9 cellular contexts compared by ENCODE assay signal in genomic region chr17:62093188-62094155, GRCh38. TPM values are rescaled to one million over a fixed set of nuclear protein-coding genes. Genes with fewer than 3 reads are reported as not detected.
DNase-seq lines count a peak whose midpoint lies in the region; ATAC-seq and TF ChIP-seq lines count a peak whose summit lies in the region.
"Had no signal": no experiment of that assay in that cellular context is flagged by ENCODE, and none has a peak within 500 bp of the region (broad histone marks: within the 10 kb centered on the region; RNA-seq: fewer than 3 reads in every experiment).

No MANE protein-coding gene starts in this region.

- ATAC-seq in GM21381 (IDR thresholded peaks at IDR 0.05; ENCODE audit: unreplicated experiment) (peak; percentile 96), HG03520 (IDR thresholded peaks at IDR 0.05; ENCODE audit: unreplicated experiment) (peak; percentile 97)

- DNase-seq in GM06990 (ENCODE audit: extremely low read depth, insufficient read length) = peak; percentile 83
- DNase-seq in dermis blood vessel endothelial cell = peak; percentile 53
- no peak for DNase-seq in retina
- no peak for DNase-seq in UCSD-AML1 (lab: John Stamatoyannopoulos, UW; ENCODE audit: unreplicated experiment)
- DNase-seq in HuH-7.5 (ENCODE audit: low spot score) = no peak
- no peak for DNase-seq in mesenteric fat pad (ENCODE audit: low spot score)

- no peaks in the 10 kb centered on the region for H3K27me3 ChIP-seq in GM06990 (replicated peaks; ENCODE audit: control insufficient read depth, insufficient read depth, low read length)

- TF ChIP-seq CTCF in GM06990 (IDR thresholded peaks at IDR 0.05; ENCODE audit: insufficient read depth, low read length, poor library complexity, severe bottlenecking) = no peak

- no peaks in the 10 kb centered on the region for H3K36me3 ChIP-seq in GM06990 (ENCODE audit: control insufficient read depth, insufficient read depth, low read length)
- H3K36me3 ChIP-seq: SJSA1 had no signal

- H3K4me3 ChIP-seq in GM06990 (replicated peaks; ENCODE audit: low read depth, low read length) = no peak overlapping the region
- H3K4me3 ChIP-seq: SJSA1 had no signal

RNA-seq across cellular contexts. Expression of gene MED13, which starts 28.4 kb away (rescaled TPM):
- total RNA-seq in dermis blood vessel endothelial cell = 41.4 and 48.5 TPM in 2 replicates
- 67.3 TPM for total RNA-seq in mesenteric fat pad

Comparison
In these comparisons a context has a peak if more than half of its experiments do, and no peak if none do; other contexts are left out.
1. DNase-seq: peak in GM06990 (single experiment) and dermis blood vessel endothelial cell (single experiment); none in retina (single experiment), UCSD-AML1 (single experiment), HuH-7.5 (single experiment) and mesenteric fat pad (single experiment).